In the genomic region with DNA sequence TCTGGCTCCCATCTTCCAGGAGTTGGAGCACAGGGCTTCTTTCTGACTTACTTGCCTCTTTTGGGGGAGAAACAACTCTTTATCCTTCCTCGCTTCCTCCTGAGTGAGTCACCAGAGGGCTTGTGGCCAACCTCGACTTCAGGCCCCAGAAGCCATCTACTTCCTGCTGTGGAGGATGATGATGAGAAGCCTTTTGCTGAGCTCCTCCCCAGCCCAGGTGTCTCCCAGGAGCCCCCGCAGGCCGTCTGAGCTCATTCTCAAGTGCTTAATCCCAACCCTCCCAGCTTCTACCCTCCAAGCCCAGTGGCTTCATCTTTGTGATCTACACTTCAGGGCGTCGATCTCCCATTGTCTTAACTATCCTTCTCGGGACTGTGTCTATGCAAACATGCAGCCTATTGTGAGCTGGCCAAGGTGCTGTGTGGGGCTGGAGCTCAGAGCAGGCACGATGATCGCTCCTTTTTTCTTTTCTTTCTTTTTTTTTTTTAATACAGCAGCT, we compare ENCODE assay signal across 1 cellular context.
A peak's percentile ranks its signal among the peaks of the same experiment; 100 is the strongest.
TF ChIP-seq lines count a peak whose summit lies in the region.

No MANE protein-coding gene starts in this region.

TF ChIP-seq in K562, 482 proteins besides CTCF, POLR2A, EP300 and RAD21 (continued from another document):
- TF ChIP-seq, protein P1, sequence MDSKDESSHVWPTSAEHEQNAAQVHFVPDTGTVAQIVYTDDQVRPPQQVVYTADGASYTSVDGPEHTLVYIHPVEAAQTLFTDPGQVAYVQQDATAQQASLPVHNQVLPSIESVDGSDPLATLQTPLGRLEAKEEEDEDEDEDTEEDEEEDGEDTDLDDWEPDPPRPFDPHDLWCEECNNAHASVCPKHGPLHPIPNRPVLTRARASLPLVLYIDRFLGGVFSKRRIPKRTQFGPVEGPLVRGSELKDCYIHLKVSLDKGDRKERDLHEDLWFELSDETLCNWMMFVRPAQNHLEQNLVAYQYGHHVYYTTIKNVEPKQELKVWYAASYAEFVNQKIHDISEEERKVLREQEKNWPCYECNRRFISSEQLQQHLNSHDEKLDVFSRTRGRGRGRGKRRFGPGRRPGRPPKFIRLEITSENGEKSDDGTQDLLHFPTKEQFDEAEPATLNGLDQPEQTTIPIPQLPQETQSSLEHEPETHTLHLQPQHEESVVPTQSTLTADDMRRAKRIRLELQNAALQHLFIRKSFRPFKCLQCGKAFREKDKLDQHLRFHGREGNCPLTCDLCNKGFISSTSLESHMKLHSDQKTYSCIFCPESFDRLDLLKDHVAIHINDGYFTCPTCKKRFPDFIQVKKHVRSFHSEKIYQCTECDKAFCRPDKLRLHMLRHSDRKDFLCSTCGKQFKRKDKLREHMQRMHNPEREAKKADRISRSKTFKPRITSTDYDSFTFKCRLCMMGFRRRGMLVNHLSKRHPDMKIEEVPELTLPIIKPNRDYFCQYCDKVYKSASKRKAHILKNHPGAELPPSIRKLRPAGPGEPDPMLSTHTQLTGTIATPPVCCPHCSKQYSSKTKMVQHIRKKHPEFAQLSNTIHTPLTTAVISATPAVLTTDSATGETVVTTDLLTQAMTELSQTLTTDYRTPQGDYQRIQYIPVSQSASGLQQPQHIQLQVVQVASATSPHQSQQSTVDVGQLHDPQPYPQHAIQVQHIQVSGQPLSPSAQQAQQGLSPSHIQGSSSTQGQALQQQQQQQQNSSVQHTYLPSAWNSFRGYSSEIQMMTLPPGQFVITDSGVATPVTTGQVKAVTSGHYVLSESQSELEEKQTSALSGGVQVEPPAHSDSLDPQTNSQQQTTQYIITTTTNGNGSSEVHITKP (IDR thresholded peaks at IDR 0.05; ENCODE audit: partially characterized antibody): no peak
- TF ChIP-seq POLR2B (IDR thresholded peaks at IDR 0.05; ENCODE audit: low read depth, partially characterized antibody): no peak
- TF ChIP-seq, protein P2, sequence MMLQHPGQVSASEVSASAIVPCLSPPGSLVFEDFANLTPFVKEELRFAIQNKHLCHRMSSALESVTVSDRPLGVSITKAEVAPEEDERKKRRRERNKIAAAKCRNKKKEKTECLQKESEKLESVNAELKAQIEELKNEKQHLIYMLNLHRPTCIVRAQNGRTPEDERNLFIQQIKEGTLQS (IDR thresholded peaks at IDR 0.05): peak; percentile 59
- TF ChIP-seq, protein P2 (CRISPR knock-in tag; conservative IDR thresholded peaks at IDR 0.05): no peak
- no peak for TF ChIP-seq SRSF7 (optimal IDR thresholded peaks at IDR 0.05; ENCODE audit: low read depth, low read length)
- TF ChIP-seq PYGO2 (tag; IDR thresholded peaks at IDR 0.05): no peak
- TF ChIP-seq CTBP1 (IDR thresholded peaks at IDR 0.05; ENCODE audit: borderline replicate concordance): 0 out of 2 replicates have a peak, but pooled peaks have one; percentile 28
- peak; percentile 82 for TF ChIP-seq JUND (IDR thresholded peaks at IDR 0.05; ENCODE audit: borderline replicate concordance, low read depth, low read length)
- TF ChIP-seq JUND (tag; IDR thresholded peaks at IDR 0.05; ENCODE audit: borderline replicate concordance, low read depth, low read length): no peak; the same call in 2 of the 3 replicates
- 0 out of 2 replicates have a peak, but pooled peaks have one; percentile 31 for TF ChIP-seq JUN (IDR thresholded peaks at IDR 0.05; ENCODE audit: borderline replicate concordance, low read depth, low read length)
- no peak for TF ChIP-seq JUN (CRISPR knock-in tag; IDR thresholded peaks at IDR 0.05; ENCODE audit: borderline replicate concordance)
- no peak for TF ChIP-seq HOXB6 (CRISPR knock-in tag; IDR thresholded peaks at IDR 0.05; ENCODE audit: borderline replicate concordance)
- TF ChIP-seq EZH2 (IDR thresholded peaks at IDR 0.05; ENCODE audit: borderline replicate concordance, low read depth, low read length): no peak
- TF ChIP-seq MAFG (tag; conservative IDR thresholded peaks at IDR 0.05): no peak
- TF ChIP-seq DNMT1 (IDR thresholded peaks at IDR 0.05): no peak
- no peak for TF ChIP-seq MTA2 (IDR thresholded peaks at IDR 0.05; ENCODE audit: low read depth)
- TF ChIP-seq, protein P3, sequence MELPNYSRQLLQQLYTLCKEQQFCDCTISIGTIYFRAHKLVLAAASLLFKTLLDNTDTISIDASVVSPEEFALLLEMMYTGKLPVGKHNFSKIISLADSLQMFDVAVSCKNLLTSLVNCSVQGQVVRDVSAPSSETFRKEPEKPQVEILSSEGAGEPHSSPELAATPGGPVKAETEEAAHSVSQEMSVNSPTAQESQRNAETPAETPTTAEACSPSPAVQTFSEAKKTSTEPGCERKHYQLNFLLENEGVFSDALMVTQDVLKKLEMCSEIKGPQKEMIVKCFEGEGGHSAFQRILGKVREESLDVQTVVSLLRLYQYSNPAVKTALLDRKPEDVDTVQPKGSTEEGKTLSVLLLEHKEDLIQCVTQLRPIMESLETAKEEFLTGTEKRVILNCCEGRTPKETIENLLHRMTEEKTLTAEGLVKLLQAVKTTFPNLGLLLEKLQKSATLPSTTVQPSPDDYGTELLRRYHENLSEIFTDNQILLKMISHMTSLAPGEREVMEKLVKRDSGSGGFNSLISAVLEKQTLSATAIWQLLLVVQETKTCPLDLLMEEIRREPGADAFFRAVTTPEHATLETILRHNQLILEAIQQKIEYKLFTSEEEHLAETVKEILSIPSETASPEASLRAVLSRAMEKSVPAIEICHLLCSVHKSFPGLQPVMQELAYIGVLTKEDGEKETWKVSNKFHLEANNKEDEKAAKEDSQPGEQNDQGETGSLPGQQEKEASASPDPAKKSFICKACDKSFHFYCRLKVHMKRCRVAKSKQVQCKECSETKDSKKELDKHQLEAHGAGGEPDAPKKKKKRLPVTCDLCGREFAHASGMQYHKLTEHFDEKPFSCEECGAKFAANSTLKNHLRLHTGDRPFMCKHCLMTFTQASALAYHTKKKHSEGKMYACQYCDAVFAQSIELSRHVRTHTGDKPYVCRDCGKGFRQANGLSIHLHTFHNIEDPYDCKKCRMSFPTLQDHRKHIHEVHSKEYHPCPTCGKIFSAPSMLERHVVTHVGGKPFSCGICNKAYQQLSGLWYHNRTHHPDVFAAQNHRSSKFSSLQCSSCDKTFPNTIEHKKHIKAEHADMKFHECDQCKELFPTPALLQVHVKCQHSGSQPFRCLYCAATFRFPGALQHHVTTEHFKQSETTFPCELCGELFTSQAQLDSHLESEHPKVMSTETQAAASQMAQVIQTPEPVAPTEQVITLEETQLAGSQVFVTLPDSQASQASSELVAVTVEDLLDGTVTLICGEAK (IDR thresholded peaks at IDR 0.05): no peak
- TF ChIP-seq, protein P3 (CRISPR knock-in tag; IDR thresholded peaks at IDR 0.05): peak; percentile 86
- TF ChIP-seq BDP1 (IDR thresholded peaks at IDR 0.05; ENCODE audit: insufficient read depth, insufficient read length): no peak
- peak; percentile 60 for TF ChIP-seq FOSL1 (tag; conservative IDR thresholded peaks at IDR 0.05)
- TF ChIP-seq ZNF239 (CRISPR knock-in tag; IDR thresholded peaks at IDR 0.05): no peak
- TF ChIP-seq HMG20B (CRISPR knock-in tag; IDR thresholded peaks at IDR 0.05): no peak
- TF ChIP-seq HNRNPUL1 (IDR thresholded peaks at IDR 0.05; ENCODE audit: low read length): no peak
